8 cellular contexts compared by ENCODE assay signal in genomic region chr14:69695664-69696527, GRCh38.
A peak's percentile ranks its signal among the peaks of the same experiment; 100 is the strongest.
DNase-seq lines count a peak whose midpoint lies in the region; ATAC-seq lines count a peak whose summit lies in the region.

No MANE protein-coding gene starts in this region.

- H3K27me3 Mint-ChIP-seq in stimulated activated naive CD8-positive, alpha-beta T cell treated with anti-CD3 and anti-CD28 coated beads, Interleukin-15, Interleukin-2, amounts not matched to agents 100 ng/mL and 50 ng/mL, for 24 hours = no peaks in the 10 kb centered on the region
- H3K27me3 Mint-ChIP-seq in stimulated activated naive CD8-positive, alpha-beta T cell treated with anti-CD3 and anti-CD28 coated beads, Interleukin-15, amount 100 ng/mL, for 72 hours = no peaks in the 10 kb centered on the region

- no peak overlapping the region for H3K4me3 Mint-ChIP-seq in stimulated activated naive CD8-positive, alpha-beta T cell treated with anti-CD3 and anti-CD28 coated beads, Interleukin-15, Interleukin-2, amounts not matched to agents 100 ng/mL and 50 ng/mL, for 24 hours
- peak overlapping the region in 1 of 2 donors; percentile 21 for H3K4me3 Mint-ChIP-seq in stimulated activated naive CD8-positive, alpha-beta T cell treated with anti-CD3 and anti-CD28 coated beads, Interleukin-15, amount 100 ng/mL, for 72 hours

- H3K4me1 Mint-ChIP-seq in stimulated activated naive CD8-positive, alpha-beta T cell treated with anti-CD3 and anti-CD28 coated beads, Interleukin-15, Interleukin-2, amounts not matched to agents 100 ng/mL and 50 ng/mL, for 24 hours (ENCODE audit: low read depth) = peaks cover 95% of the 10 kb centered on the region
- peaks cover 91% of the 10 kb centered on the region for H3K4me1 Mint-ChIP-seq in stimulated activated naive CD8-positive, alpha-beta T cell treated with anti-CD3 and anti-CD28 coated beads, Interleukin-15, amount 100 ng/mL, for 72 hours

- no peak for ATAC-seq in stimulated activated naive CD8-positive, alpha-beta T cell treated with anti-CD3 and anti-CD28 coated beads, Interleukin-15, amount 100 ng/mL, for 72 hours
- no peak for ATAC-seq in HG02588 (IDR thresholded peaks at IDR 0.05; ENCODE audit: unreplicated experiment)

- H3K9me3 Mint-ChIP-seq in stimulated activated naive CD8-positive, alpha-beta T cell treated with anti-CD3 and anti-CD28 coated beads, Interleukin-15, Interleukin-2, amounts not matched to agents 100 ng/mL and 50 ng/mL, for 24 hours = no peaks in the 10 kb centered on the region
- H3K9me3 Mint-ChIP-seq in stimulated activated naive CD8-positive, alpha-beta T cell treated with anti-CD3 and anti-CD28 coated beads, Interleukin-15, amount 100 ng/mL, for 72 hours = no peaks in the 10 kb centered on the region

- peak overlapping the region; percentile 47 for H3K27ac Mint-ChIP-seq in stimulated activated naive CD8-positive, alpha-beta T cell treated with anti-CD3 and anti-CD28 coated beads, Interleukin-15, Interleukin-2, amounts not matched to agents 100 ng/mL and 50 ng/mL, for 24 hours
- no peak overlapping the region for H3K27ac Mint-ChIP-seq in stimulated activated naive CD8-positive, alpha-beta T cell treated with anti-CD3 and anti-CD28 coated beads, Interleukin-15, amount 100 ng/mL, for 72 hours

- no peak for DNase-seq in stimulated activated naive CD8-positive, alpha-beta T cell treated with anti-CD3 and anti-CD28 coated beads, Interleukin-15, amount 100 ng/mL, for 72 hours
- peak; percentile 31 for DNase-seq in NCI-H446 treated with DMSO at 0.1 percent for 48 hours (lab: John Stamatoyannopoulos, UW)
- peak; percentile 49 for DNase-seq in cerebellum (ENCODE audit: low spot score)
- DNase-seq in lung microvascular endothelial cell (ENCODE audit: low read depth in 2 of 2) = peak; percentile 65 to 73
- no peak for DNase-seq in activated CD8-positive, alpha-beta memory T cell treated with anti-CD3 and anti-CD28 coated beads, Interleukin-2, amount 50 U/mL, for 4 hours
- no peak for DNase-seq in HuH-7.5 (ENCODE audit: low spot score)

- peaks cover 22% of the 10 kb centered on the region for H3K36me3 Mint-ChIP-seq in stimulated activated naive CD8-positive, alpha-beta T cell treated with anti-CD3 and anti-CD28 coated beads, Interleukin-15, Interleukin-2, amounts not matched to agents 100 ng/mL and 50 ng/mL, for 24 hours (ENCODE audit: low read depth)

Comparison
In these comparisons a context has a peak if more than half of its experiments do, and no peak if none do; other contexts are left out.
1. DNase-seq: peak in NCI-H446 treated with DMSO at 0.1 percent for 48 hours (single experiment), cerebellum (single experiment) and lung microvascular endothelial cell (2 of 2); none in stimulated activated naive CD8-positive, alpha-beta T cell treated with anti-CD3 and anti-CD28 coated beads, Interleukin-15, amount 100 ng/mL, for 72 hours (0 of 2), activated CD8-positive, alpha-beta memory T cell treated with anti-CD3 and anti-CD28 coated beads, Interleukin-2, amount 50 U/mL, for 4 hours (single experiment) and HuH-7.5 (single experiment).